In the genomic region with DNA sequence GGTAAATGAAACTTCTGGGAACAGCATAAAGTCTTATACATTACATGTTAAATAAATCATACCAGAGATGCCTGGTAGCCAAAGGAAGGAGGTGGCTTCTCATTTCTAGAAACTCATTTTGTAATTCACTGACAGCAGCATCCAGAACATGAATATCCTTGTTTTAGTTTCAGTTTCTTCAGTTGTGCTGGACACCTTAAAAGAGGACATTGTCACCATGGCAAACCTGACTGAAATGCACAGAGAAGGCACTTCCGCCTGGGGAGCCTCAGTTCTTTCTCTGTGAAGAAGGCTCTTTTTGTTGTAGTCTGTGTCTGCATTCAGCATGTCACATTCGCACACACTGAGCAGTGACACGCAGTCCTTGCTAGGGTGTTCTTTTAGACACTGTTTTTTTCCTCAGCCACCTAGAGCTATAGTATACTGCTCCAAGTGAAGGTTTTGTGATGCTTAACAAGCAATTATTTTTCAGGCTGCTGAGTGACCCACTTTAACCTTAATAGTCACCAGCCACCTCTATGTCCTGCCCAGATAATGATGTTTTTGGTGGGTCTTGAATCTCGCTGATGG, we compare ENCODE assay signal across 2 cellular contexts.
TF ChIP-seq lines count a peak whose summit lies in the region.

No MANE protein-coding gene starts in this region.

TF ChIP-seq in GM23338, 12 proteins besides CTCF, POLR2A, EP300 and RAD21 (continued from another document):
- TF ChIP-seq REST (IDR thresholded peaks at IDR 0.05; ENCODE audit: unreplicated experiment), result no peak
TF ChIP-seq in GM23338: peak in this region for 0.

TF ChIP-seq in WTC11, 78 proteins besides CTCF, POLR2A, EP300 and RAD21 (continued from another document):
- TF ChIP-seq PRDM15 (CRISPR knock-in tag; IDR thresholded peaks at IDR 0.05), result no peak
- TF ChIP-seq ELF4 (CRISPR knock-in tag; IDR thresholded peaks at IDR 0.05; ENCODE audit: low read depth), result no peak
- TF ChIP-seq RORB (CRISPR knock-in tag; IDR thresholded peaks at IDR 0.05), result no peak
- no peak for TF ChIP-seq ZBTB21 (CRISPR knock-in tag; IDR thresholded peaks at IDR 0.05; ENCODE audit: borderline replicate concordance)
